In the genomic region with DNA sequence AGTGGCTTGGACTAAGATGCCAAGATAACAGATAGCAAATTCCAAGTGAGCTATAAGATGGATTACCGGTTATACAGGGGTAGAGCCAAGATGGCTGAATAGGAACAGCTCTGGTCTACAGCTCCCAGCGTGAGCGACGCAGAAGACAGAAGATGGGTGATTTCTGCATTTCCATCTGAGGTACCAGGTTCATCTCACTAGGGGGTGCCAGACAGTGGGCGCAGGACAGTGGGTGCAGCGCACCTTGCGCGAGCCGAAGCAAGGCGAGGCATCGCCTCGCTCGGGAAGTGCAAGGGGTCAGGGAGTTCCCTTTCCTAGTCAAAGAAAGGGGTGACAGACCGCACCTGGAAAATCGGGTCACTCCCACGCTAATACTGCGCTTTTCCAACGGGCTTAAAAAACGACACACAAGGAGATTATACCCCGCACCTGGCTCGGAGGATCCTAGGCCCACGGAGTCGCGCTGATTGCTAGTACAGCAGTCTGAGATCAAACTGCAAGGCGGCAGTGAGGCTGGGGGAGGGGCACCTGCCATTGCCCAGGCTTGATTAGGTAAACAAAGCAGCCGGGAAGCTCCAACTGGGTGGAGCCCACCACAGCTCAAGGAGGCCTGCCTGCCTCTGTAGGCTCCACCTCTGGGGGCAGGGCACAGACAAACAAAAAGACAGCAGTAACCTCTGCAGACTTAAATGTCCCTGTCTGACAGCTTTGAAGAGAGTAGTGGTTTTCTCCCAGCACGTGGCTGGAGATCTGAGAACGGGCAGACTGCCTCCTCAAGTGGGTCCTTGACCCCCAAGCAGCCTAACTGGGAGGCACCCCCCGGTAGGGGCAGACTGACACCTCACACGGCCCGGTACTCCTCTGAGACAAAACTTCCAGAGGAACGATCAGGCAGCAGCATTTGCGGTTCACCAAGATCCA, we compare ENCODE assay signal across 8 cellular contexts.
DNase-seq lines count a peak whose midpoint lies in the region; ATAC-seq, FAIRE-seq and TF ChIP-seq lines count a peak whose summit lies in the region.
"Not testable (repeated sequence)": the region's sequence is repeated elsewhere in the genome, so short reads cannot be mapped to it uniquely, and the experiment has no call there.

No MANE protein-coding gene starts in this region.

- H2AK5ac ChIP-seq in H1 (ENCODE audit: low read depth, low read length) = not testable (repeated sequence)

- not testable (repeated sequence) for H2BK12ac ChIP-seq in H1 (ENCODE audit: low read depth, low read length)

- not testable (repeated sequence) for H3K9me3 Mint-ChIP-seq in natural killer cell

- H3K27ac Mint-ChIP-seq in natural killer cell = not testable (repeated sequence)

- H3K79me1 ChIP-seq in H1 (ENCODE audit: low read depth, low read length) = not testable (repeated sequence)

- not testable (repeated sequence) for H3K4me1 ChIP-seq in HUES6 (ENCODE audit: control insufficient read depth, insufficient read depth, low read length); H1 (replicated peaks in 1 of 4; ENCODE audit: control insufficient read depth in 3 of 4, insufficient read depth in 4 of 4, low read length in 3 of 4); iPS-15b (ENCODE audit: control insufficient read depth, insufficient read depth, low read length); thyroid gland

- H2BK15ac ChIP-seq in H1 (ENCODE audit: low read length) = not testable (repeated sequence)

- not testable (repeated sequence) for H3K36me3 Mint-ChIP-seq in natural killer cell

- H2AFZ ChIP-seq in SU-DHL-6 (ENCODE audit: low read depth, low read length, severe bottlenecking) = not testable (repeated sequence)
- peak overlapping the region; percentile 76 for H2AFZ ChIP-seq in H1 (ENCODE audit: low read length)

- not testable (repeated sequence) for H4K5ac ChIP-seq in H1 (ENCODE audit: insufficient read length, low read depth, low read length)

- WGBS in H1 (ENCODE audit: extremely low coverage in 1 of 2, insufficient coverage in 1 of 2, insufficient read length in 1 of 2, insufficient replicate concordance in 2 of 2, low coverage in 1 of 2, low lambda C conversion rate in 2 of 2, missing lambda C conversion rate in 1 of 2), 2 experiments = 36% methylated on average over 33 of the region's 33 CpGs; no CpG with 5 or more reads in 1 of the 2 experiments
- 73 to 76% methylated on average over 28 to 32 of the region's 33 CpGs for WGBS in thyroid gland, 2 donors

- H4K20me1 ChIP-seq in SU-DHL-6 (ENCODE audit: low read depth, low read length); H1 (replicated peaks in 1 of 2; ENCODE audit: control insufficient read depth in 1 of 2, insufficient read depth in 2 of 2, low read length in 2 of 2): not testable (repeated sequence)

- not testable (repeated sequence) for H3K79me2 ChIP-seq in SU-DHL-6 (ENCODE audit: insufficient read depth, low read length); H1 (ENCODE audit: control insufficient read depth in 1 of 2, insufficient read depth in 2 of 2, low read length in 2 of 2)

- H3K27ac ChIP-seq in HUES6 (ENCODE audit: low read depth, low read length); SU-DHL-6 (ENCODE audit: low read depth, low read length); H1 (ENCODE audit: low read depth, low read length); thyroid gland: not testable (repeated sequence)

- peak overlapping the region; percentile 52; the same call in 1 of the 2 replicates for H2BK5ac ChIP-seq in H1 (ENCODE audit: low read depth, low read length)

- not testable (repeated sequence) for H3K27me3 Mint-ChIP-seq in natural killer cell (ENCODE audit: low read depth in 2 of 2)

- not testable (repeated sequence) for H3K23me2 ChIP-seq in H1 (ENCODE audit: low read depth, low read length)

- H3K4me3 Mint-ChIP-seq in natural killer cell = peak overlapping the region; percentile 13

- not testable (repeated sequence) for TF ChIP-seq RAD21 in H1 (IDR thresholded peaks at IDR 0.05 in 1 of 2, conservative IDR thresholded peaks at IDR 0.05 in 1 of 2; ENCODE audit: low read depth in 2 of 2, low read length in 2 of 2)

- H3K56ac ChIP-seq in H1 (replicated peaks; ENCODE audit: insufficient read length, low read depth, low read length) = not testable (repeated sequence)

- FAIRE-seq in H1 (lab: Jason Lieb, UNC) = not testable (repeated sequence)

- not testable (repeated sequence) for H3K4ac ChIP-seq in H1 (replicated peaks; ENCODE audit: insufficient read length, low read depth, low read length)

- H2BK20ac ChIP-seq in H1 (ENCODE audit: low read length) = not testable (repeated sequence)

- not testable (repeated sequence) for ATAC-seq in natural killer cell

- H3K18ac ChIP-seq in H1 (ENCODE audit: extremely low read depth, low read length) = peak overlapping the region; percentile 51; the same call in 1 of the 2 replicates

- H3K4me2 ChIP-seq in SU-DHL-6 (ENCODE audit: low read depth, low read length, poor library complexity, severe bottlenecking) (peak overlapping the region; percentile 25), H1 (ENCODE audit: insufficient read depth in 1 of 2, low read depth in 2 of 2, low read length in 2 of 2) (peak overlapping the region; percentile 34 to 61)

- H3K9ac ChIP-seq in HUES6 (ENCODE audit: low read length) (peak overlapping the region; percentile 77), SU-DHL-6 (ENCODE audit: low read length) (peak overlapping the region; percentile 11; the same call in 1 of the 2 replicates), H1 (replicated peaks in 1 of 4; ENCODE audit: extremely low read depth in 1 of 4, low read depth in 3 of 4, low read length in 3 of 4) (peak overlapping the region in 3 of 4 experiments; percentile 22 to 51 (median 29); a peak in 5 of 7 replicates), iPS-15b (ENCODE audit: low read depth, low read length) (peak overlapping the region; percentile 19)

- not testable (repeated sequence) for H3F3A ChIP-seq in SU-DHL-6 (ENCODE audit: insufficient read depth)

- H3K27me3 ChIP-seq in HUES6 (ENCODE audit: control insufficient read depth, insufficient read depth, low read length); SU-DHL-6 (ENCODE audit: low read length); H1 (replicated peaks in 1 of 4; ENCODE audit: control insufficient read depth in 3 of 4, extremely low read depth in 1 of 4, insufficient read depth in 3 of 4, low read length in 3 of 4); iPS-15b (ENCODE audit: control insufficient read depth, insufficient read depth, low read length); thyroid gland: not testable (repeated sequence)

- POLR2A ChIA-PET in H1 (lab: Charles Lee; ENCODE audit: partially characterized antibody) = interaction anchor here (0.7 to 1.4 kb wide), 4 partner anchors 62 to 415 kb away, joined by 3 read pairs; a partner anchor contains a TSS

- CTCF ChIA-PET in H1 (lab: Charles Lee; ENCODE audit: partially characterized antibody) = interaction anchor here (0.7 to 3.9 kb wide), 20 partner anchors 10 to 809 kb away, joined by 3 to 49 read pairs (median 4); a partner anchor contains a TSS

- H4K91ac ChIP-seq in H1 (replicated peaks; ENCODE audit: insufficient read length, low read length) = not testable (repeated sequence)

- intact Hi-C loops in natural killer cell (cut with micrococcal nuclease) = loop anchor here (5.0 kb wide), 2 partner anchors 295 to 1030 kb away; no protein-coding TSS in a partner anchor
- intact Hi-C loops in thyroid gland (cut with DNase I) = loop anchor here (10.0 kb wide), 2 partner anchors 153 to 293 kb away; no protein-coding TSS in a partner anchor

- DNase-seq in DMS53 (lab: John Stamatoyannopoulos, UW) (peak; percentile 69), NCI-H2171 treated with DMSO at 0.1 percent for 48 hours (lab: John Stamatoyannopoulos, UW) (peak; percentile 78), H1 (ENCODE audit: low read depth in 1 of 2, low spot score in 2 of 2) (peak in 1 of 2 experiments; percentile 72), thyroid gland (peak; percentile 40 to 47)
- DNase-seq in natural killer cell = not testable (repeated sequence)

- not testable (repeated sequence) for H3K36me3 ChIP-seq in HUES6 (ENCODE audit: control insufficient read depth, insufficient read depth, low read length); SU-DHL-6 (ENCODE audit: low read length); H1 (ENCODE audit: control insufficient read depth in 2 of 4, insufficient read depth in 4 of 4, low read length in 3 of 4); iPS-15b (ENCODE audit: control insufficient read depth, insufficient read depth, low read length); thyroid gland

- not testable (repeated sequence) for H3K4me1 Mint-ChIP-seq in natural killer cell

- not testable (repeated sequence) for TF ChIP-seq EP300 in H1 (IDR thresholded peaks at IDR 0.05; ENCODE audit: borderline replicate concordance in 1 of 2, low read depth in 2 of 2, low read length in 2 of 2)

- not testable (repeated sequence) for TF ChIP-seq CTCF in SU-DHL-6 (IDR thresholded peaks at IDR 0.05; ENCODE audit: insufficient read depth, low read length, poor library complexity, severe bottlenecking); H1 (IDR thresholded peaks at IDR 0.05; ENCODE audit: control extremely low read depth in 1 of 3, insufficient read depth in 1 of 3, low read depth in 1 of 3, low read length in 3 of 3); natural killer cell (IDR thresholded peaks at IDR 0.05); thyroid gland (IDR thresholded peaks at IDR 0.05)

- H4K8ac ChIP-seq in H1 (ENCODE audit: extremely low read depth, insufficient read depth, low read length) = peak overlapping the region; percentile 85; the same call in 1 of the 2 replicates

- TF ChIP-seq POLR2A in H1 (IDR thresholded peaks at IDR 0.05; ENCODE audit: control extremely low read depth in 1 of 2, low read depth in 2 of 2, low read length in 2 of 2); thyroid gland (IDR thresholded peaks at IDR 0.05): not testable (repeated sequence)

- H3K23ac ChIP-seq in H1 (ENCODE audit: insufficient read length) = not testable (repeated sequence)

- H2BK120ac ChIP-seq in H1 (replicated peaks; ENCODE audit: low read depth, low read length) = not testable (repeated sequence)

- H3K4me3 ChIP-seq in HUES6 (ENCODE audit: low read depth, low read length) = peak overlapping the region; percentile 81
- not testable (repeated sequence) for H3K4me3 ChIP-seq in SU-DHL-6 (ENCODE audit: insufficient read depth, low read length, poor library complexity, severe bottlenecking); thyroid gland (replicated peaks in 1 of 3)
- H3K4me3 ChIP-seq in H1 (ENCODE audit: extremely low read depth in 1 of 4, insufficient read depth in 2 of 4, low read depth in 3 of 4, low read length in 4 of 4) = peak overlapping the region; percentile 50 to 65 (median 56)
- H3K4me3 ChIP-seq in iPS-15b (ENCODE audit: low read depth, low read length) = peak overlapping the region; percentile 61

- not testable (repeated sequence) for H3K14ac ChIP-seq in H1 (ENCODE audit: insufficient read length)

- H3K9me2 ChIP-seq in SU-DHL-6 (replicated peaks; ENCODE audit: insufficient read depth, low read length) = not testable (repeated sequence)

- H3K9me3 ChIP-seq in HUES6 (ENCODE audit: control insufficient read depth, insufficient read depth, low read depth, low read length); SU-DHL-6 (ENCODE audit: insufficient read depth, low read length); H1 (ENCODE audit: insufficient read depth in 2 of 2, low read depth in 1 of 2, low read length in 1 of 2); iPS-15b (ENCODE audit: control insufficient read depth, insufficient read depth, low read length); thyroid gland: not testable (repeated sequence)

Comparison
In these comparisons a context has a peak if more than half of its experiments do, and no peak if none do; other contexts are left out.
1. H3K9ac ChIP-seq: peak in every context shown above with its lines; median percentile 77 in HUES6; 29 in H1; 19 in iPS-15b; 11 in SU-DHL-6.